ENCODE assay signal across 10 cellular contexts in genomic region chr5:5026407-5026780, GRCh38.
"Had no signal": no experiment of that assay in that cellular context is flagged by ENCODE, and none has a peak within 500 bp of the region (broad histone marks: within the 10 kb centered on the region; RNA-seq: fewer than 3 reads in every experiment).

No MANE protein-coding gene starts in this region.

- H3K27ac ChIP-seq: adrenal gland, coronary artery, hepatocyte, thoracic aorta had no signal

- H3K79me2 ChIP-seq: hepatocyte had no signal

- DNase-seq: activated naive CD4-positive, alpha-beta T cell treated with anti-CD3 and anti-CD28 coated beads, Interleukin-2, amount 50 U/mL, for 16 hours; activated T-cell treated with anti-CD3 and anti-CD28 coated beads, Interleukin-2, amount 50 U/mL, for 1 hour; adrenal gland; caudate nucleus; effector memory CD8-positive, alpha-beta T cell; stimulated activated CD4-positive, alpha-beta T cell treated with anti-CD3 and anti-CD28 coated beads, Interleukin-4, amount 100 ng/mL, for 24 hours had no signal

- H3K4me3 ChIP-seq: adrenal gland, coronary artery, hepatocyte, thoracic aorta had no signal

- H3K4me2 ChIP-seq: hepatocyte had no signal

- H3K4me1 ChIP-seq: adrenal gland had no signal

- H3K36me3 ChIP-seq: adrenal gland, thoracic aorta had no signal

- ATAC-seq: activated CD4-positive, CD25-positive, alpha-beta regulatory T cell treated with anti-CD3 and anti-CD28 coated beads, Interleukin-2, amount 50 U/mL, for 24 hours; effector memory CD8-positive, alpha-beta T cell had no signal

- H3K9me3 ChIP-seq: adrenal gland, thoracic aorta had no signal

- H2AFZ ChIP-seq: hepatocyte had no signal

- H3K27me3 ChIP-seq: adrenal gland, hepatocyte had no signal
